ENCODE assay signal across 8 cellular contexts in the genomic region with DNA sequence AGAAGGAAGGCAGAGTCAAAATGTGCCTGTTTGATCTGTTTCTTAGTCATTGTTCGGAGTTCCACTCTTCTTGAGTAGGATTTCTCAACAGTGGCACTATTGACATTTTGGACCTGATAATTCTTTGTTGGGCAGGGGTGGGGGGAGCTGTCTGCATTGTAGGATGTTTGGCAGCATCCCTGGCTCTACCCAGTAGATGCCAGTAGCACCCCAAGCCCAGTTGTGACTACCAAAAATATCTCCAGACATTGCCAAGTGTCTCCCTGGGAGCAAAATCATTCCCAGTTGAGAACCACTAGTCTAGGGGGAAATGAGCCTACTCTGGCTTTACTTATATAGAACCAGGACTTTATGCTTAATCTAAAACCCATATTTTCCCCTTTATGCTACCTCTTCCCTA. TPM values are rescaled to one million over a fixed set of nuclear protein-coding genes. Genes with fewer than 3 reads are reported as not detected.
A peak's percentile ranks its signal among the peaks of the same experiment; 100 is the strongest.
DNase-seq lines count a peak whose midpoint lies in the region; ATAC-seq and TF ChIP-seq lines count a peak whose summit lies in the region.

No MANE protein-coding gene starts in this region.

- peak overlapping the region; percentile 94 for H3K4me3 Mint-ChIP-seq in activated CD4-positive, alpha-beta T cell treated with anti-CD3 and anti-CD28 coated beads, Interleukin-2, amount 10 ng/mL, durations not matched to agents 7 days and 5 days
- peak overlapping the region; percentile 94 for H3K4me3 Mint-ChIP-seq in activated naive CD8-positive, alpha-beta T cell treated with anti-CD3 and anti-CD28 coated beads, Interleukin-2, amount 50 U/mL, for 24 hours

- H3K27ac Mint-ChIP-seq in activated CD4-positive, alpha-beta T cell treated with anti-CD3 and anti-CD28 coated beads, Interleukin-2, amount 10 ng/mL, durations not matched to agents 7 days and 5 days = peak overlapping the region; percentile 96
- H3K27ac Mint-ChIP-seq in activated naive CD8-positive, alpha-beta T cell treated with anti-CD3 and anti-CD28 coated beads, Interleukin-2, amount 50 U/mL, for 24 hours = peak overlapping the region; percentile 94

- no peak for ATAC-seq in activated naive CD8-positive, alpha-beta T cell treated with anti-CD3 and anti-CD28 coated beads, Interleukin-2, amount 50 U/mL, for 24 hours

- H3K27me3 ChIP-seq in liver (ENCODE audit: control insufficient read depth in 4 of 4, insufficient read depth in 4 of 4, low read length in 3 of 4) = no peaks in the 10 kb centered on the region
- no peaks in the 10 kb centered on the region for H3K27me3 ChIP-seq in testis

- H3K27ac ChIP-seq in liver (ENCODE audit: low read depth in 1 of 2, low read length in 2 of 2) (peak overlapping the region; percentile 90 to 96), testis (peak overlapping the region; percentile 83 to 90)

- TF ChIP-seq CTCF in liver (IDR thresholded peaks at IDR 0.05; ENCODE audit: low read depth, low read length, missing input control) (no peak), testis (IDR thresholded peaks at IDR 0.05) (no peak), GM20000 (IDR thresholded peaks at IDR 0.05; ENCODE audit: extremely low read depth, missing control alignments) (no peak)

- no peak for DNase-seq in activated CD4-positive, alpha-beta T cell treated with anti-CD3 and anti-CD28 coated beads, Interleukin-2, amount 10 ng/mL, durations not matched to agents 7 days and 5 days
- no peak for DNase-seq in activated CD4-positive, alpha-beta T cell treated with anti-CD3 and anti-CD28 coated beads, Interleukin-2, amount 50 U/mL, for 4 hours
- DNase-seq in activated naive CD8-positive, alpha-beta T cell treated with anti-CD3 and anti-CD28 coated beads, Interleukin-2, amount 50 U/mL, for 24 hours = no peak
- DNase-seq in testis = no peak
- no peak for DNase-seq in SW480 (ENCODE audit: low spot score)
- DNase-seq in GM20000 (ENCODE audit: low spot score) = no peak
- no peak for DNase-seq in Kasumi-1 (lab: John Stamatoyannopoulos, UW)

- peaks cover 0 to 3% (median 2%) of the 10 kb centered on the region in 4 donors for H3K36me3 ChIP-seq in liver (ENCODE audit: control insufficient read depth in 4 of 4, insufficient read depth in 3 of 4, low read depth in 1 of 4, low read length in 3 of 4)
- no peaks in the 10 kb centered on the region for H3K36me3 ChIP-seq in testis (ENCODE audit: low read depth, missing control alignments)

- 15% methylated on average over 1 of the region's 1 CpG for WGBS in liver
- WGBS in testis, 2 donors = 25 to 27% methylated on average over 1 of the region's 1 CpG

- no peaks in the 10 kb centered on the region for H3K9me3 Mint-ChIP-seq in activated CD4-positive, alpha-beta T cell treated with anti-CD3 and anti-CD28 coated beads, Interleukin-2, amount 10 ng/mL, durations not matched to agents 7 days and 5 days
- no peaks in the 10 kb centered on the region for H3K9me3 Mint-ChIP-seq in activated naive CD8-positive, alpha-beta T cell treated with anti-CD3 and anti-CD28 coated beads, Interleukin-2, amount 50 U/mL, for 24 hours

- peak overlapping the region; percentile 96 to 100 for H3K9ac ChIP-seq in liver (ENCODE audit: low read depth in 1 of 2, low read length in 2 of 2)

- no peaks in the 10 kb centered on the region for H3K27me3 Mint-ChIP-seq in activated CD4-positive, alpha-beta T cell treated with anti-CD3 and anti-CD28 coated beads, Interleukin-2, amount 10 ng/mL, durations not matched to agents 7 days and 5 days
- no peaks in the 10 kb centered on the region for H3K27me3 Mint-ChIP-seq in activated naive CD8-positive, alpha-beta T cell treated with anti-CD3 and anti-CD28 coated beads, Interleukin-2, amount 50 U/mL, for 24 hours

- peak in 1 of 2 donors; percentile 17 for TF ChIP-seq RAD21 in liver (IDR thresholded peaks at IDR 0.05)

- H3K4me1 Mint-ChIP-seq in activated CD4-positive, alpha-beta T cell treated with anti-CD3 and anti-CD28 coated beads, Interleukin-2, amount 10 ng/mL, durations not matched to agents 7 days and 5 days = peaks cover 29% of the 10 kb centered on the region
- H3K4me1 Mint-ChIP-seq in activated naive CD8-positive, alpha-beta T cell treated with anti-CD3 and anti-CD28 coated beads, Interleukin-2, amount 50 U/mL, for 24 hours = peaks cover 26% of the 10 kb centered on the region

- peaks cover under 1% of the 10 kb centered on the region for H3K36me3 Mint-ChIP-seq in activated CD4-positive, alpha-beta T cell treated with anti-CD3 and anti-CD28 coated beads, Interleukin-2, amount 10 ng/mL, durations not matched to agents 7 days and 5 days (ENCODE audit: low read depth)
- H3K36me3 Mint-ChIP-seq in activated naive CD8-positive, alpha-beta T cell treated with anti-CD3 and anti-CD28 coated beads, Interleukin-2, amount 50 U/mL, for 24 hours (ENCODE audit: low read depth) = peaks cover 10% of the 10 kb centered on the region

- H3K9me3 ChIP-seq in liver (ENCODE audit: control insufficient read depth in 4 of 4, low read length in 3 of 4) = no peaks in the 10 kb centered on the region
- no peaks in the 10 kb centered on the region for H3K9me3 ChIP-seq in testis

- no peak for TF ChIP-seq POLR2A in testis (IDR thresholded peaks at IDR 0.05)

- CTCF ChIA-PET in activated CD4-positive, alpha-beta T cell treated with anti-CD3 and anti-CD28 coated beads, Interleukin-2, amount 10 ng/mL, durations not matched to agents 7 days and 5 days (lab: Charles Lee) = interaction anchor here (0.6 to 1.4 kb wide), 3 partner anchors 14 to 48 kb away, joined by 3 to 4 read pairs (median 3); no protein-coding TSS in a partner anchor

- POLR2A ChIA-PET in activated CD4-positive, alpha-beta T cell treated with anti-CD3 and anti-CD28 coated beads, Interleukin-2, amount 10 ng/mL, durations not matched to agents 7 days and 5 days (lab: Charles Lee) = no interaction called here

- H3K4me1 ChIP-seq in liver (ENCODE audit: control insufficient read depth in 4 of 4, insufficient read depth in 4 of 4, low read length in 3 of 4) = peaks cover 4 to 53% (median 39%) of the 10 kb centered on the region in 4 donors
- peaks cover 13% of the 10 kb centered on the region for H3K4me1 ChIP-seq in testis

- H3K4me3 ChIP-seq in liver (ENCODE audit: low read depth in 1 of 3, low read length in 3 of 3) = peak overlapping the region; percentile 81 to 88 (median 84)
- H3K4me3 ChIP-seq in testis = peak overlapping the region in 1 of 2 donors; percentile 98

- intact Hi-C loops in testis (cut with DNase I; ENCODE audit: low total_unique reads) = no loop called here

TF ChIP-seq in liver, 16 proteins besides CTCF, POLR2A, EP300 and RAD21:
- TF ChIP-seq JUND (IDR thresholded peaks at IDR 0.05) (no peak), RXRA (IDR thresholded peaks at IDR 0.05) (peak in 1 of 2 donors; percentile 32), TAF1 (conservative IDR thresholded peaks at IDR 0.05) (no peak), EGR1 (IDR thresholded peaks at IDR 0.05; ENCODE audit: low read depth in 2 of 2) (no peak)
TF ChIP-seq in liver: peak in this region for 1.

RNA-seq across cellular contexts. Expression of a gene that starts 1.1 kb away (rescaled TPM):
- total RNA-seq in activated CD4-positive, alpha-beta T cell treated with anti-CD3 and anti-CD28 coated beads, Interleukin-2, amount 10 ng/mL, durations not matched to agents 7 days and 5 days = 10 to 100 TPM; 11.2 to 11.9 TPM
- total RNA-seq in liver = 10 to 100 TPM; 12.7 to 48.8 TPM
- 10 to 100 TPM; 20.7 to 37.1 TPM for polyA plus RNA-seq in liver
- total RNA-seq in testis = 10 to 100 TPM; 18.0 to 20.4 TPM
- 23.0 TPM for polyA plus RNA-seq in testis (ENCODE audit: insufficient read depth, low read depth, low replicate concordance)

RNA-seq across cellular contexts. Expression of a gene that starts 53.6 kb away (rescaled TPM):
- 1 to 10 TPM; 3.8 to 4.8 TPM for total RNA-seq in activated CD4-positive, alpha-beta T cell treated with anti-CD3 and anti-CD28 coated beads, Interleukin-2, amount 10 ng/mL, durations not matched to agents 7 days and 5 days
- total RNA-seq in liver (1 to 10 TPM; 1.2 to 1.9 TPM), testis (10 to 100 TPM; 38.7 to 43.4 TPM)
- polyA plus RNA-seq in liver (1 to 10 TPM; 2.3 to 2.6 TPM), testis (ENCODE audit: insufficient read depth, low read depth, low replicate concordance) (77.9 TPM)

RNA-seq across cellular contexts. Expression of a gene that starts 53.7 kb away (rescaled TPM):
- 1 to 10 TPM; 8.0 to 8.2 TPM for total RNA-seq in activated CD4-positive, alpha-beta T cell treated with anti-CD3 and anti-CD28 coated beads, Interleukin-2, amount 10 ng/mL, durations not matched to agents 7 days and 5 days
- 1 to 10 TPM; 3.0 to 7.8 TPM for total RNA-seq in liver
- polyA plus RNA-seq in liver = 1 to 10 TPM; 2.6 to 6.5 TPM
- 10 to 100 TPM; 37.7 to 47.5 TPM for total RNA-seq in testis
- polyA plus RNA-seq in testis (ENCODE audit: insufficient read depth, low read depth, low replicate concordance) = 53.3 TPM

RNA-seq across cellular contexts. Expression of a gene that starts 59.5 kb away (rescaled TPM):
- total RNA-seq in activated CD4-positive, alpha-beta T cell treated with anti-CD3 and anti-CD28 coated beads, Interleukin-2, amount 10 ng/mL, durations not matched to agents 7 days and 5 days = 10 to 100 TPM; 11.6 to 13.0 TPM
- total RNA-seq in liver (1 to 10 TPM in 1 of 2 donors, under 1 TPM in 1; 0.42 to 1.4 TPM), testis (10 to 100 TPM; 30.0 to 80.1 TPM)
- polyA plus RNA-seq in liver (1 to 10 TPM; 2.2 to 2.4 TPM), testis (ENCODE audit: insufficient read depth, low read depth, low replicate concordance) (35.4 TPM)

Comparison
In these comparisons a context has a peak if more than half of its experiments do, and no peak if none do; other contexts are left out.
1. RNA of a gene that starts 53.6 kb away (total RNA-seq): 38.7 to 43.4 TPM in testis; 3.8 to 4.8 TPM in activated CD4-positive, alpha-beta T cell treated with anti-CD3 and anti-CD28 coated beads, Interleukin-2, amount 10 ng/mL, durations not matched to agents 7 days and 5 days and 1.2 to 1.9 TPM in liver; every median in the first group is over 4 times any median in the second.
2. RNA of a gene that starts 53.7 kb away (total RNA-seq): 37.7 to 47.5 TPM in testis; 8.0 to 8.2 TPM in activated CD4-positive, alpha-beta T cell treated with anti-CD3 and anti-CD28 coated beads, Interleukin-2, amount 10 ng/mL, durations not matched to agents 7 days and 5 days and 3.0 to 7.8 TPM in liver; every median in the first group is over 4 times any median in the second.